In the genomic region with DNA sequence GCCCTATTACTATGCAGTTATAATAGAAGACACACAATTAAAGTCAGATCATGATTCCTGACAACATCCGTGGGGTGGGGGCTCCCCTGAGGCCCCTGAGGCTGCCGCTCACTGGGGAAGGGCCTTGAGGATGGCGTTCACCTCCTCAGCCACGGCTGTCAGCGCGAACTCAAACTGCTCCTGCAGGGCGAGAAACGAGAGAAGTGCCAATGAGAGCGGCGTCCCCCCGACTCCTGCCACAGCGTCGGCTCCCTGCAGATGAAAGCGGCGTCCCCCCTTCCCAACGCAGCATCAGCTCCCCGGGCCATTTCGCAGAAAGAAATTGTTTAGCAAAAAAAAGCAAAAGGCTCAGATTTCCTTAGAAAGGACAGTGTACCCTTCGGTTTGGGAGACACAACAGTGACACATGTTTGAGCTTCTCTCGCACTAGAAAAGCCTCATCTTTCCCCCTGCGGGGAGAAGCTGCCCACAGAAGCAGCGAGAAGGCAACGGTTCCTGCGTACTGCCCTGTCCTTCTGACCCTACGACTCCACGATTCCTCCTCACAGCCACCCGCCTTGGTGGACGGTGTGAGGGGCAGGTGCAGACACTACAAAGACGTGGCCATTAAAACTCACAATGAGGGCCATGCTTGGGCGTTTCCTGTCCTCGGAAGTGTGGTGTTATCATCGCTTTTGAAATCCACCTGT, we compare ENCODE assay signal across 18 cellular contexts.
DNase-seq lines count a peak whose midpoint lies in the region; ATAC-seq, FAIRE-seq and TF ChIP-seq lines count a peak whose summit lies in the region.
"Had no signal": no experiment of that assay in that cellular context is flagged by ENCODE, and none has a peak within 500 bp of the region (broad histone marks: within the 10 kb centered on the region; RNA-seq: fewer than 3 reads in every experiment).

No MANE protein-coding gene starts in this region.

- H3K4me2 ChIP-seq in neural progenitor cell: no peak overlapping the region

- peaks cover 57% of the 10 kb centered on the region for H3K36me3 Mint-ChIP-seq in neural progenitor cell
- H3K36me3 Mint-ChIP-seq in activated CD8-positive, alpha-beta T cell treated with anti-CD3 and anti-CD28 coated beads for 36 hours (ENCODE audit: low read depth): no peaks in the 10 kb centered on the region

- H3K27me3 Mint-ChIP-seq in neural progenitor cell (ENCODE audit: insufficient read depth, low read depth): peaks cover 8% of the 10 kb centered on the region
- no peaks in the 10 kb centered on the region for H3K27me3 Mint-ChIP-seq in activated CD8-positive, alpha-beta T cell treated with anti-CD3 and anti-CD28 coated beads for 36 hours
- H3K27me3 Mint-ChIP-seq: CD4-positive, CD25-positive, alpha-beta regulatory T cell had no signal

- ATAC-seq in left ventricle myocardium superior (no peak), upper lobe of right lung (no peak), HG02763 (IDR thresholded peaks at IDR 0.05; ENCODE audit: unreplicated experiment) (no peak)
- no peak for ATAC-seq in activated CD8-positive, alpha-beta T cell treated with anti-CD3 and anti-CD28 coated beads for 36 hours
- ATAC-seq: Panc1 had no signal

- POLR2A ChIA-PET in activated CD8-positive, alpha-beta T cell treated with anti-CD3 and anti-CD28 coated beads for 36 hours (lab: Charles Lee): no interaction called here

- intact Hi-C loops in left ventricle myocardium superior (cut with micrococcal nuclease) (no loop called here), left ventricle myocardium inferior (cut with micrococcal nuclease) (no loop called here), kidney (cut with DNase I) (no loop called here), upper lobe of right lung (cut with DNase I) (no loop called here)
- intact Hi-C loops in activated CD8-positive, alpha-beta T cell treated with anti-CD3 and anti-CD28 coated beads for 36 hours (cut with micrococcal nuclease): no loop called here

- CTCF ChIA-PET in activated CD8-positive, alpha-beta T cell treated with anti-CD3 and anti-CD28 coated beads for 36 hours (lab: Charles Lee): no interaction called here

- H3K27ac ChIP-seq in left ventricle myocardium inferior (replicated peaks): no peak overlapping the region
- no peak overlapping the region for H3K27ac ChIP-seq in kidney (ENCODE audit: low read depth in 2 of 2, low read length in 2 of 2)
- no peak overlapping the region for H3K27ac ChIP-seq in neural progenitor cell
- H3K27ac ChIP-seq in upper lobe of right lung: no peak overlapping the region

- H3K4me3 ChIP-seq in left ventricle myocardium inferior: no peak overlapping the region
- no peak overlapping the region for H3K4me3 ChIP-seq in kidney (ENCODE audit: low read length in 2 of 2)
- H3K4me3 ChIP-seq in neural progenitor cell: no peak overlapping the region
- H3K4me3 ChIP-seq in upper lobe of right lung: no peak overlapping the region

- peaks cover 36% of the 10 kb centered on the region for H3K27me3 ChIP-seq in left ventricle myocardium inferior (ENCODE audit: low read depth)
- peaks cover 9% of the 10 kb centered on the region for H3K27me3 ChIP-seq in neural progenitor cell
- H3K27me3 ChIP-seq in upper lobe of right lung: no peaks in the 10 kb centered on the region

- H3K9me3 ChIP-seq in left ventricle myocardium inferior (replicated peaks): no peaks in the 10 kb centered on the region
- H3K9me3 ChIP-seq in kidney (ENCODE audit: control insufficient read depth in 1 of 2, low read length in 2 of 2): no peaks in the 10 kb centered on the region
- no peaks in the 10 kb centered on the region for H3K9me3 ChIP-seq in neural progenitor cell (ENCODE audit: low read depth)
- H3K9me3 ChIP-seq in upper lobe of right lung: no peaks in the 10 kb centered on the region

- peaks cover 3% of the 10 kb centered on the region for H3K36me3 ChIP-seq in left ventricle myocardium inferior
- no peaks in the 10 kb centered on the region for H3K36me3 ChIP-seq in kidney (ENCODE audit: control insufficient read depth in 1 of 2, insufficient read depth in 2 of 2, low read length in 2 of 2)
- H3K36me3 ChIP-seq in neural progenitor cell: no peaks in the 10 kb centered on the region
- H3K36me3 ChIP-seq in upper lobe of right lung: no peaks in the 10 kb centered on the region

- H3K9me3 Mint-ChIP-seq in neural progenitor cell: no peaks in the 10 kb centered on the region
- no peaks in the 10 kb centered on the region for H3K9me3 Mint-ChIP-seq in activated CD8-positive, alpha-beta T cell treated with anti-CD3 and anti-CD28 coated beads for 36 hours
- H3K9me3 Mint-ChIP-seq: CD4-positive, CD25-positive, alpha-beta regulatory T cell had no signal

- H3K4me1 ChIP-seq in left ventricle myocardium inferior (no peaks in the 10 kb centered on the region), kidney (ENCODE audit: control insufficient read depth in 1 of 2, insufficient read depth in 1 of 2, low read depth in 1 of 2, low read length in 2 of 2) (no peaks in the 10 kb centered on the region), neural progenitor cell (no peaks in the 10 kb centered on the region), upper lobe of right lung (no peaks in the 10 kb centered on the region)

- FAIRE-seq in kidney (lab: Jason Lieb, UNC): no peak
- FAIRE-seq: H54 had no signal

- no peaks in the 10 kb centered on the region for H3K79me2 ChIP-seq in neural progenitor cell (ENCODE audit: low read depth)

- H3K27ac Mint-ChIP-seq in neural progenitor cell: peak overlapping the region; percentile 74
- no peak overlapping the region for H3K27ac Mint-ChIP-seq in activated CD8-positive, alpha-beta T cell treated with anti-CD3 and anti-CD28 coated beads for 36 hours

- H3K9ac ChIP-seq in kidney (ENCODE audit: low read length in 2 of 2) (no peak overlapping the region), neural progenitor cell (no peak overlapping the region)

- TF ChIP-seq CTCF in left ventricle myocardium inferior (IDR thresholded peaks at IDR 0.05; ENCODE audit: borderline replicate concordance) (no peak), kidney (IDR thresholded peaks at IDR 0.05; ENCODE audit: borderline replicate concordance, extremely low read depth, insufficient read depth) (no peak), neural progenitor cell (IDR thresholded peaks at IDR 0.05) (no peak), upper lobe of right lung (IDR thresholded peaks at IDR 0.05) (no peak)
- no peak for TF ChIP-seq CTCF in activated CD8-positive, alpha-beta T cell treated with anti-CD3 and anti-CD28 coated beads for 36 hours (IDR thresholded peaks at IDR 0.05)

- H3K4me3 Mint-ChIP-seq in neural progenitor cell: no peak overlapping the region
- no peak overlapping the region for H3K4me3 Mint-ChIP-seq in activated CD8-positive, alpha-beta T cell treated with anti-CD3 and anti-CD28 coated beads for 36 hours
- H3K4me3 Mint-ChIP-seq: CD4-positive, CD25-positive, alpha-beta regulatory T cell had no signal

- H2AFZ ChIP-seq in neural progenitor cell (replicated peaks): no peak overlapping the region

- H3F3A ChIP-seq in neural progenitor cell (ENCODE audit: low read depth): no peaks in the 10 kb centered on the region

- H4K20me1 ChIP-seq in neural progenitor cell (ENCODE audit: low read depth): no peaks in the 10 kb centered on the region

- peak; percentile 18 for DNase-seq in left ventricle myocardium superior
- no peak for DNase-seq in left ventricle myocardium inferior
- DNase-seq in kidney: peak; percentile 51
- DNase-seq in neural progenitor cell (ENCODE audit: low spot score): no peak
- DNase-seq in upper lobe of right lung: peak; percentile 46
- no peak for DNase-seq in activated gamma-delta T cell (lab: John Stamatoyannopoulos, UW)
- no peak for DNase-seq in activated CD8-positive, alpha-beta T cell treated with anti-CD3 and anti-CD28 coated beads for 36 hours
- DNase-seq: ACHN; AML-193; CD4-positive, CD25-positive, alpha-beta regulatory T cell; NCI-H1048; NCI-H1436 treated with DMSO at 0.1 percent for 48 hours; NCI-H2081; NCI-H510A treated with DMSO at 0.1 percent for 48 hours; SHP77 had no signal

- peaks cover 25% of the 10 kb centered on the region for H3K4me1 Mint-ChIP-seq in neural progenitor cell
- no peaks in the 10 kb centered on the region for H3K4me1 Mint-ChIP-seq in activated CD8-positive, alpha-beta T cell treated with anti-CD3 and anti-CD28 coated beads for 36 hours (ENCODE audit: low read depth)

Comparison
In these comparisons a context has a peak if more than half of its experiments do, and no peak if none do; other contexts are left out.
1. DNase-seq: peak in left ventricle myocardium superior (single experiment), kidney (single experiment) and upper lobe of right lung (single experiment); none in left ventricle myocardium inferior (single experiment), neural progenitor cell (single experiment), activated gamma-delta T cell (single experiment) and activated CD8-positive, alpha-beta T cell treated with anti-CD3 and anti-CD28 coated beads for 36 hours (single experiment).